ENCODE assay signal across 2 cellular contexts in genomic region chr12:26807292-26807691, GRCh38.
TF ChIP-seq lines count a peak whose summit lies in the region.

No MANE protein-coding gene starts in this region.

TF ChIP-seq in GM23338, 12 proteins besides CTCF, POLR2A, EP300 and RAD21:
- TF ChIP-seq EZH2phosphoT487 (IDR thresholded peaks at IDR 0.05; ENCODE audit: unreplicated experiment) = no peak
- no peak for TF ChIP-seq ZNF331 (CRISPR knock-in tag; IDR thresholded peaks at IDR 0.05; ENCODE audit: low read depth)
- TF ChIP-seq ZNF462 (CRISPR knock-in tag; IDR thresholded peaks at IDR 0.05) = no peak
- TF ChIP-seq STAT1 (IDR thresholded peaks at IDR 0.05; ENCODE audit: unreplicated experiment) = no peak
- TF ChIP-seq ZNF114 (CRISPR knock-in tag; IDR thresholded peaks at IDR 0.05) = no peak
- TF ChIP-seq CREB1 (CRISPR knock-in tag; IDR thresholded peaks at IDR 0.05; ENCODE audit: low read depth) = no peak
- TF ChIP-seq ETS1 (IDR thresholded peaks at IDR 0.05) = no peak
- TF ChIP-seq REST (IDR thresholded peaks at IDR 0.05; ENCODE audit: unreplicated experiment) = no peak
- no peak for TF ChIP-seq NANOG (IDR thresholded peaks at IDR 0.05; ENCODE audit: borderline replicate concordance)
- no peak for TF ChIP-seq JUNB (IDR thresholded peaks at IDR 0.05; ENCODE audit: unreplicated experiment)
- no peak for TF ChIP-seq EZH2 (IDR thresholded peaks at IDR 0.05; ENCODE audit: low read depth, unreplicated experiment)
- TF ChIP-seq POLR2AphosphoS5 (IDR thresholded peaks at IDR 0.05; ENCODE audit: low read depth) = no peak
TF ChIP-seq in GM23338: peak in this region for 0.

TF ChIP-seq in IMR-90, 13 proteins besides CTCF, POLR2A, EP300 and RAD21:
- TF ChIP-seq USF2 (IDR thresholded peaks at IDR 0.05; ENCODE audit: low read depth, low read length) (no peak), MAFK (IDR thresholded peaks at IDR 0.05; ENCODE audit: low read depth, low read length) (no peak), CEBPB (IDR thresholded peaks at IDR 0.05; ENCODE audit: low read depth, low read length) (no peak), NFE2L2 (IDR thresholded peaks at IDR 0.05; ENCODE audit: low read depth, low read length) (no peak), RFX5 (IDR thresholded peaks at IDR 0.05; ENCODE audit: low read depth, low read length) (no peak), FOS (IDR thresholded peaks at IDR 0.05; ENCODE audit: low read depth, low read length) (no peak), CHD1 (IDR thresholded peaks at IDR 0.05; ENCODE audit: low read depth, low read length) (no peak), MXI1 (IDR thresholded peaks at IDR 0.05; ENCODE audit: borderline replicate concordance, low read depth, low read length) (no peak), MAZ (IDR thresholded peaks at IDR 0.05; ENCODE audit: borderline replicate concordance, low read depth, low read length) (no peak), RCOR1 (IDR thresholded peaks at IDR 0.05; ENCODE audit: insufficient replicate concordance, low read length) (no peak), BHLHE40 (IDR thresholded peaks at IDR 0.05; ENCODE audit: low read depth, low read length) (no peak), ELK1 (IDR thresholded peaks at IDR 0.05; ENCODE audit: borderline replicate concordance, low read depth, low read length) (no peak), SMC3 (IDR thresholded peaks at IDR 0.05; ENCODE audit: low read depth, low read length) (no peak)
